20 cellular contexts compared by ENCODE assay signal in the genomic region with DNA sequence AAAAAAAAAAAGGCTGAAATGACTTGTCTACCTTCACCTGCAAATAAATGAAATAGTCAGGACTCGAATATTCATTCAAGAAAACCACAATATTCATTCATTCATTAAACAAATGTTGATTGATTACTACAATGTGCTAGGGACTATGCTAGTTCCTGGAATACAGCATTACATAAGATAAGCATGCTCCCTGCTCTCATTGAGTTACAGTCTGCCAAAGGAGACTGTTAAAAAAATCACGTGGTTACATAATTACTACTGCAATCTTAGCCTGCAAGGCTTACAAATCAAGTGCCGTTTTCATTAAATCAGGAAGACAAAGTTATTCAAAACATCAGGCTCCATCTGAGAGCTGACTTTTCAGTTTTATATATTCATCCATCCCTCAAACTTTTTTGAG.
"Had no signal": no experiment of that assay in that cellular context is flagged by ENCODE, and none has a peak within 500 bp of the region (broad histone marks: within the 10 kb centered on the region; RNA-seq: fewer than 3 reads in every experiment).

No MANE protein-coding gene starts in this region.

- H3K27ac ChIP-seq: brain microvascular endothelial cell, esophagus squamous epithelium, foreskin keratinocyte, neutrophil, thyroid gland, VCaP had no signal

- DNase-seq: activated CD4-positive, alpha-beta memory T cell treated with anti-CD3 and anti-CD28 coated beads, Interleukin-2, amount 10 ng/mL, durations not matched to agents 7 days and 5 days; activated effector memory CD4-positive, alpha-beta T cell treated with Interleukin-2 at 50 U/mL for 16 hours; activated T-cell treated with anti-CD3 and anti-CD28 coated beads, Interleukin-2, amount 50 U/mL, for 24 hours; amygdala; brain microvascular endothelial cell; effector CD8-positive, alpha-beta T cell; esophagus squamous epithelium; foreskin keratinocyte; glutamatergic neuron; immature natural killer cell; mesenchymal stem cell; natural killer cell; retina; stimulated activated CD4-positive, alpha-beta T cell treated with anti-CD3 and anti-CD28 coated beads, Interleukin-15, amount 100 ng/mL, for 24 hours; stimulated activated CD4-positive, alpha-beta T cell treated with anti-CD3 and anti-CD28 coated beads, Interleukin-4, amount 100 ng/mL, for 1 hour; stimulated activated naive B cell treated with anti-CD40 and anti-IgM and Interleukin-4, amounts not matched to agents 10 μg/mL and 1 μg/mL and 100 μg/mL, for 72 hours; thyroid gland had no signal

- H3K4me3 Mint-ChIP-seq: activated CD4-positive, alpha-beta memory T cell treated with anti-CD3 and anti-CD28 coated beads, Interleukin-2, amount 10 ng/mL, durations not matched to agents 7 days and 5 days; activated T-cell treated with anti-CD3 and anti-CD28 coated beads, Interleukin-2, amount 50 U/mL, for 24 hours; immature natural killer cell; natural killer cell; stimulated activated naive B cell treated with anti-CD40 and anti-IgM and Interleukin-4, amounts not matched to agents 10 μg/mL and 1 μg/mL and 100 μg/mL, for 72 hours had no signal

- H3K9me3 ChIP-seq: neutrophil, thyroid gland had no signal

- H3K27me3 Mint-ChIP-seq: activated CD4-positive, alpha-beta memory T cell treated with anti-CD3 and anti-CD28 coated beads, Interleukin-2, amount 10 ng/mL, durations not matched to agents 7 days and 5 days; activated T-cell treated with anti-CD3 and anti-CD28 coated beads, Interleukin-2, amount 50 U/mL, for 24 hours had no signal

- H3K36me3 ChIP-seq: brain microvascular endothelial cell, esophagus squamous epithelium, neutrophil, thyroid gland had no signal

- H3K4me1 Mint-ChIP-seq: activated CD4-positive, alpha-beta memory T cell treated with anti-CD3 and anti-CD28 coated beads, Interleukin-2, amount 10 ng/mL, durations not matched to agents 7 days and 5 days; immature natural killer cell; natural killer cell; stimulated activated naive B cell treated with anti-CD40 and anti-IgM and Interleukin-4, amounts not matched to agents 10 μg/mL and 1 μg/mL and 100 μg/mL, for 72 hours had no signal

- H3K36me3 Mint-ChIP-seq: immature natural killer cell, natural killer cell had no signal

- H3K27me3 ChIP-seq: brain microvascular endothelial cell, thyroid gland had no signal

- H3K27ac Mint-ChIP-seq: activated CD4-positive, alpha-beta memory T cell treated with anti-CD3 and anti-CD28 coated beads, Interleukin-2, amount 10 ng/mL, durations not matched to agents 7 days and 5 days; activated naive CD4-positive, alpha-beta T cell treated with anti-CD3 and anti-CD28 coated beads, Interleukin-2, amount 50 U/mL, for 72 hours; activated T-cell treated with anti-CD3 and anti-CD28 coated beads, Interleukin-2, amount 50 U/mL, for 24 hours; immature natural killer cell; natural killer cell; stimulated activated naive B cell treated with anti-CD40 and anti-IgM and Interleukin-4, amounts not matched to agents 10 μg/mL and 1 μg/mL and 100 μg/mL, for 72 hours had no signal

- H3K4me3 ChIP-seq: esophagus squamous epithelium, thyroid gland had no signal

- ATAC-seq: activated naive CD4-positive, alpha-beta T cell treated with anti-CD3 and anti-CD28 coated beads, Interleukin-2, amount 50 U/mL, for 72 hours; foreskin keratinocyte; natural killer cell; stimulated activated naive B cell treated with anti-CD40 and anti-IgM and Interleukin-4, amounts not matched to agents 10 μg/mL and 1 μg/mL and 100 μg/mL, for 72 hours had no signal

- H3K4me1 ChIP-seq: esophagus squamous epithelium, foreskin keratinocyte had no signal
